In genomic region chr11:134558258-134558835, GRCh38 we compare ENCODE assay signal across 17 cellular contexts.
DNase-seq lines count a peak whose midpoint lies in the region; TF ChIP-seq lines count a peak whose summit lies in the region.
"Had no signal": no experiment of that assay in that cellular context is flagged by ENCODE, and none has a peak within 500 bp of the region (broad histone marks: within the 10 kb centered on the region; RNA-seq: fewer than 3 reads in every experiment).

No MANE protein-coding gene starts in this region.

- intact Hi-C loops in vagina (cut with DNase I), result no loop called here

- no peaks in the 10 kb centered on the region for H3K27me3 ChIP-seq in vagina

- H3K27ac Mint-ChIP-seq in chondrocyte (ENCODE audit: unreplicated experiment) (no peak overlapping the region), neural crest cell (ENCODE audit: unreplicated experiment) (peak overlapping the region; percentile 92)
- H3K27ac Mint-ChIP-seq: CD4-positive, CD25-positive, alpha-beta regulatory T cell; H9 had no signal

- peak; percentile 38 for DNase-seq in activated CD8-positive, alpha-beta memory T cell treated with anti-CD3 and anti-CD28 coated beads for 24 hours
- DNase-seq in activated CD8-positive, alpha-beta memory T cell treated with anti-CD3 and anti-CD28 coated beads, Interleukin-2, amount 50 U/mL, for 4 hours, result no peak
- peak; percentile 11 for DNase-seq in chondrocyte (ENCODE audit: low spot score)
- DNase-seq in neural crest cell (ENCODE audit: low read depth, low spot score), result no peak
- DNase-seq in vagina (ENCODE audit: extremely low spot score in 2 of 2), result peak; percentile 64 to 90
- DNase-seq in activated gamma-delta T cell (lab: John Stamatoyannopoulos, UW), result no peak
- no peak for DNase-seq in NCI-H510A (lab: John Stamatoyannopoulos, UW)
- DNase-seq: BE2C; CD4-positive, CD25-positive, alpha-beta regulatory T cell; COR-L47; GDM1; H9; NCI-H1417 treated with DMSO at 0.1 percent for 48 hours; NCI-H187 treated with DMSO at 0.1 percent for 48 hours; NCI-H226; NCI-H524 treated with DMSO at 0.1 percent for 48 hours had no signal

- H3K36me3 Mint-ChIP-seq in chondrocyte (ENCODE audit: low read depth) (no peaks in the 10 kb centered on the region), neural crest cell (ENCODE audit: low read depth) (no peaks in the 10 kb centered on the region)
- H3K36me3 Mint-ChIP-seq: CD4-positive, CD25-positive, alpha-beta regulatory T cell had no signal

- H3K9me3 ChIP-seq in vagina, result no peaks in the 10 kb centered on the region
- H3K9me3 ChIP-seq: BE2C had no signal

- TF ChIP-seq POLR2A in vagina (IDR thresholded peaks at IDR 0.05), result no peak

- peaks cover 8% of the 10 kb centered on the region for H3K4me1 Mint-ChIP-seq in chondrocyte (ENCODE audit: low read depth)
- H3K4me1 Mint-ChIP-seq in neural crest cell, result no peaks in the 10 kb centered on the region

- TF ChIP-seq CTCF in chondrocyte (IDR thresholded peaks at IDR 0.05), result no peak
- no peak for TF ChIP-seq CTCF in neural crest cell (conservative IDR thresholded peaks at IDR 0.05)
- TF ChIP-seq CTCF in vagina (IDR thresholded peaks at IDR 0.05), result no peak

- H3K27me3 Mint-ChIP-seq in chondrocyte (ENCODE audit: low read depth), result peaks cover 10% of the 10 kb centered on the region
- H3K27me3 Mint-ChIP-seq in neural crest cell (ENCODE audit: low read depth), result peaks cover 3% of the 10 kb centered on the region
- H3K27me3 Mint-ChIP-seq: CD4-positive, CD25-positive, alpha-beta regulatory T cell had no signal

- no peaks in the 10 kb centered on the region for H3K36me3 ChIP-seq in vagina
- H3K36me3 ChIP-seq: BE2C had no signal

- no peaks in the 10 kb centered on the region for H3K4me1 ChIP-seq in vagina
- H3K4me1 ChIP-seq: BE2C had no signal

- H3K9me3 Mint-ChIP-seq in chondrocyte (ENCODE audit: low read depth) (no peaks in the 10 kb centered on the region), neural crest cell (no peaks in the 10 kb centered on the region)
- H3K9me3 Mint-ChIP-seq: H9 had no signal

- H3K4me3 Mint-ChIP-seq in chondrocyte (ENCODE audit: unreplicated experiment) (no peak overlapping the region), neural crest cell (no peak overlapping the region)
- H3K4me3 Mint-ChIP-seq: CD4-positive, CD25-positive, alpha-beta regulatory T cell; H9 had no signal

- H3K27ac ChIP-seq in vagina, result no peak overlapping the region
- H3K27ac ChIP-seq: KMS-11 had no signal

- no peak overlapping the region for H3K4me3 ChIP-seq in vagina

Comparison
In these comparisons a context has a peak if more than half of its experiments do, and no peak if none do; other contexts are left out.
1. DNase-seq: peak in activated CD8-positive, alpha-beta memory T cell treated with anti-CD3 and anti-CD28 coated beads for 24 hours (single experiment), chondrocyte (single experiment) and vagina (2 of 2); none in activated CD8-positive, alpha-beta memory T cell treated with anti-CD3 and anti-CD28 coated beads, Interleukin-2, amount 50 U/mL, for 4 hours (single experiment), neural crest cell (single experiment), activated gamma-delta T cell (single experiment) and NCI-H510A (single experiment).